In genomic region chr4:19194672-19195071, GRCh38 we compare ENCODE assay signal across 24 cellular contexts.
"Had no signal": no experiment of that assay in that cellular context is flagged by ENCODE, and none has a peak within 500 bp of the region (broad histone marks: within the 10 kb centered on the region; RNA-seq: fewer than 3 reads in every experiment).

No MANE protein-coding gene starts in this region.

- H3K9me3 ChIP-seq: breast epithelium, gastrocnemius medialis, prostate gland, thoracic aorta, vagina had no signal

- H3K27ac Mint-ChIP-seq: activated naive CD8-positive, alpha-beta T cell treated with anti-CD3 and anti-CD28 coated beads, Interleukin-2, amount 10 ng/mL, durations not matched to agents 7 days and 5 days; naive B cell; T-cell; T-helper 2 cell treated with Interferon-gamma antibody and Interleukin-4, amounts not matched to agents 5 μg/mL and 100 μg/mL, for 36 hours; type B pancreatic cell had no signal

- H3K36me3 ChIP-seq: breast epithelium, gastrocnemius medialis, prostate gland, thoracic aorta, vagina, WERI-Rb-1 had no signal

- H3K4me3 ChIP-seq: breast epithelium, gastrocnemius medialis, prostate gland, thoracic aorta, vagina had no signal

- H3K36me3 Mint-ChIP-seq: activated naive CD8-positive, alpha-beta T cell treated with anti-CD3 and anti-CD28 coated beads, Interleukin-2, amount 10 ng/mL, durations not matched to agents 7 days and 5 days; naive B cell; T-cell; type B pancreatic cell had no signal

- H3K4me3 Mint-ChIP-seq: activated naive CD8-positive, alpha-beta T cell treated with anti-CD3 and anti-CD28 coated beads, Interleukin-2, amount 10 ng/mL, durations not matched to agents 7 days and 5 days; central memory CD8-positive, alpha-beta T cell; naive B cell; T-cell; T-helper 2 cell treated with Interferon-gamma antibody and Interleukin-4, amounts not matched to agents 5 μg/mL and 100 μg/mL, for 36 hours; type B pancreatic cell had no signal

- H3K4me1 Mint-ChIP-seq: activated naive CD8-positive, alpha-beta T cell treated with anti-CD3 and anti-CD28 coated beads, Interleukin-2, amount 10 ng/mL, durations not matched to agents 7 days and 5 days; central memory CD8-positive, alpha-beta T cell; T-cell had no signal

- H3K27me3 Mint-ChIP-seq: activated naive CD8-positive, alpha-beta T cell treated with anti-CD3 and anti-CD28 coated beads, Interleukin-2, amount 10 ng/mL, durations not matched to agents 7 days and 5 days; central memory CD8-positive, alpha-beta T cell; naive B cell; T-cell; type B pancreatic cell had no signal

- ATAC-seq: esophagus mucosa, gastrocnemius medialis, left cardiac atrium, T-cell had no signal

- H3K27ac ChIP-seq: breast epithelium, gastrocnemius medialis, prostate gland, thoracic aorta, vagina, WERI-Rb-1 had no signal

- H3K4me1 ChIP-seq: breast epithelium, gastrocnemius medialis, prostate gland, vagina had no signal

- H3K27me3 ChIP-seq: breast epithelium, gastrocnemius medialis, vagina had no signal

- DNase-seq: activated CD4-positive, alpha-beta T cell treated with anti-CD3 and anti-CD28 coated beads for 1 hour; activated CD8-positive, alpha-beta memory T cell treated with anti-CD3 and anti-CD28 coated beads, Interleukin-2, amount 50 U/mL, for 48 hours; activated naive CD4-positive, alpha-beta T cell treated with Interleukin-2 at 50 U/mL for 16 hours; activated naive CD8-positive, alpha-beta T cell treated with anti-CD3 and anti-CD28 coated beads, Interleukin-2, amount 10 ng/mL, durations not matched to agents 7 days and 5 days; activated T-cell treated with anti-CD3 and anti-CD28 coated beads, Interleukin-2, amount 50 U/mL, for 48 hours; amniotic stem cell; effector memory CD4-positive, alpha-beta T cell; gastrocnemius medialis; hypothalamus; left cardiac atrium; mesenchymal stem cell; naive B cell; stimulated activated CD4-positive, alpha-beta T cell treated with anti-CD3 and anti-CD28 coated beads, Interleukin-2, amount 100 ng/mL, for 48 hours; stimulated activated naive CD4-positive, alpha-beta T cell; T-cell; WERI-Rb-1 had no signal

- H3K9me3 Mint-ChIP-seq: type B pancreatic cell had no signal
